In genomic region chr3:125128861-125129501, GRCh38 we compare ENCODE assay signal across 9 cellular contexts.
A peak's percentile ranks its signal among the peaks of the same experiment; 100 is the strongest.
DNase-seq lines count a peak whose midpoint lies in the region; FAIRE-seq and TF ChIP-seq lines count a peak whose summit lies in the region.
"Had no signal": no experiment of that assay in that cellular context is flagged by ENCODE, and none has a peak within 500 bp of the region (broad histone marks: within the 10 kb centered on the region; RNA-seq: fewer than 3 reads in every experiment).

No MANE protein-coding gene starts in this region.

- H3K27me3 ChIP-seq in left ventricle myocardium inferior (ENCODE audit: low read depth) = no peaks in the 10 kb centered on the region
- no peaks in the 10 kb centered on the region for H3K27me3 ChIP-seq in stomach

- H3K36me3 ChIP-seq in left ventricle myocardium inferior = no peaks in the 10 kb centered on the region
- no peaks in the 10 kb centered on the region for H3K36me3 ChIP-seq in stomach

- H3K27ac ChIP-seq in left ventricle myocardium inferior (replicated peaks) = peak overlapping the region; percentile 16
- peak overlapping the region; percentile 44 to 81 (median 76) for H3K27ac ChIP-seq in stomach
- H3K27ac ChIP-seq: SK-N-MC had no signal

- no peak for DNase-seq in H54 (ENCODE audit: insufficient read length, low spot score)
- peak; percentile 83 for DNase-seq in SW480 (ENCODE audit: low spot score)
- DNase-seq in left ventricle myocardium inferior = no peak
- no peak for DNase-seq in stomach
- DNase-seq in RKO (ENCODE audit: low spot score) = no peak
- DNase-seq in NCI-H526 treated with DMSO at 0.1 percent for 48 hours (lab: John Stamatoyannopoulos, UW) = no peak
- no peak for DNase-seq in COR-L47 (lab: John Stamatoyannopoulos, UW)
- no peak for DNase-seq in GF-D8 (lab: John Stamatoyannopoulos, UW)

- H3K4me1 ChIP-seq in left ventricle myocardium inferior (peaks cover 14% of the 10 kb centered on the region), stomach (peaks cover 9 to 30% (median 18%) of the 10 kb centered on the region in 4 donors)

- peak; percentile 79 for FAIRE-seq in H54 (lab: Jason Lieb, UNC)

- intact Hi-C loops in left ventricle myocardium inferior (cut with micrococcal nuclease) = no loop called here
- intact Hi-C loops in stomach (cut with DNase I; ENCODE audit: low total_unique reads) = no loop called here

- TF ChIP-seq POLR2A in H54 (IDR thresholded peaks at IDR 0.05; ENCODE audit: low read depth, low read length) (no peak), stomach (IDR thresholded peaks at IDR 0.05) (no peak)

- TF ChIP-seq CTCF in left ventricle myocardium inferior (IDR thresholded peaks at IDR 0.05; ENCODE audit: borderline replicate concordance) = no peak
- no peak for TF ChIP-seq CTCF in stomach (IDR thresholded peaks at IDR 0.05)

- no peak for TF ChIP-seq EP300 in stomach (IDR thresholded peaks at IDR 0.05)

- no peaks in the 10 kb centered on the region for H3K9me3 ChIP-seq in left ventricle myocardium inferior (replicated peaks)
- H3K9me3 ChIP-seq in stomach = no peaks in the 10 kb centered on the region

- H3K4me3 ChIP-seq in left ventricle myocardium inferior (no peak overlapping the region), stomach (no peak overlapping the region)
- H3K4me3 ChIP-seq: SK-N-MC had no signal

- 44 to 51% (median 46%) methylated on average over 3 of the region's 3 CpGs for WGBS in stomach, 5 donors
